2 cellular contexts compared by ENCODE assay signal in the genomic region with DNA sequence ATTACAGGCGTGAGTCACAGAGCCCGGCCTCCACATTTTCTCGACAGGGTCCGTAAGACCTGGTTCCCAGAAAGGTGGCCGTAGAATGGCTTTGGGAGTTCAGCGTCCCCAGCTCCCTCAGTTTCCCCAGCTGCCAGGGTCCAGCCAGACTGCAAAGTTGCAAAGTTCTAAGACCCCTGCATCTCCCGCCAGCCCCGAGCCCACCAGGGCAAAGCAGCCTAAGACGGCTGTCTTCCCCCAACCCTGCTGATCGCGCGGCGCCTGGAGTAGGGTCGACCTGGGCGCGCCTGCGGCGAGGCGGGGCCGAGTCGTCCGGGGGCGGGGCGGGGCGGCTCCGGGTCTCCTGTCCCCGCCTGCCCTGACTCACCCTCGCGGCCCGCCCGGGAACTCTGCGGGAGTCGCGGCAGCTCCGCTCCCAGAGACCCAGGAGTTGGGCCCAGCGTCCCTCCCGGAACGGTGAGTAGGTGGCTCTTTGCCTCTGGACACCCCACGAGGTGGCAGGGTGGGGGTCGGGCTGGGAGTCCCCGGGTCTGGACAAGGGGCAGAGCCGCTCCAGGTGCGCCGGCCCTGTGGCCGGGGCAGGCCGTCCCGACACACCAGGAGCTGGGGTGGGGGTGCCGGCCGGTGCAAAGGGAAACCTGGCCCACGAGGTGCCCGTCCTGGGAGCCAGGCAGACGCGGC.
TF ChIP-seq lines count a peak whose summit lies in the region.

Gene LRRC8E (plus strand): TSS at position 366 of the 681 bp plus-strand sequence. CDS start 7,094 bp downstream, outside the sequence.

TF ChIP-seq in SK-N-SH, 30 proteins besides CTCF, POLR2A, EP300 and RAD21 (continued from another document):
- TF ChIP-seq, protein P1, sequence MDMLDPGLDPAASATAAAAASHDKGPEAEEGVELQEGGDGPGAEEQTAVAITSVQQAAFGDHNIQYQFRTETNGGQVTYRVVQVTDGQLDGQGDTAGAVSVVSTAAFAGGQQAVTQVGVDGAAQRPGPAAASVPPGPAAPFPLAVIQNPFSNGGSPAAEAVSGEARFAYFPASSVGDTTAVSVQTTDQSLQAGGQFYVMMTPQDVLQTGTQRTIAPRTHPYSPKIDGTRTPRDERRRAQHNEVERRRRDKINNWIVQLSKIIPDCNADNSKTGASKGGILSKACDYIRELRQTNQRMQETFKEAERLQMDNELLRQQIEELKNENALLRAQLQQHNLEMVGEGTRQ (IDR thresholded peaks at IDR 0.05; ENCODE audit: borderline replicate concordance, low read depth, low read length), result no peak
- TF ChIP-seq, protein P2, sequence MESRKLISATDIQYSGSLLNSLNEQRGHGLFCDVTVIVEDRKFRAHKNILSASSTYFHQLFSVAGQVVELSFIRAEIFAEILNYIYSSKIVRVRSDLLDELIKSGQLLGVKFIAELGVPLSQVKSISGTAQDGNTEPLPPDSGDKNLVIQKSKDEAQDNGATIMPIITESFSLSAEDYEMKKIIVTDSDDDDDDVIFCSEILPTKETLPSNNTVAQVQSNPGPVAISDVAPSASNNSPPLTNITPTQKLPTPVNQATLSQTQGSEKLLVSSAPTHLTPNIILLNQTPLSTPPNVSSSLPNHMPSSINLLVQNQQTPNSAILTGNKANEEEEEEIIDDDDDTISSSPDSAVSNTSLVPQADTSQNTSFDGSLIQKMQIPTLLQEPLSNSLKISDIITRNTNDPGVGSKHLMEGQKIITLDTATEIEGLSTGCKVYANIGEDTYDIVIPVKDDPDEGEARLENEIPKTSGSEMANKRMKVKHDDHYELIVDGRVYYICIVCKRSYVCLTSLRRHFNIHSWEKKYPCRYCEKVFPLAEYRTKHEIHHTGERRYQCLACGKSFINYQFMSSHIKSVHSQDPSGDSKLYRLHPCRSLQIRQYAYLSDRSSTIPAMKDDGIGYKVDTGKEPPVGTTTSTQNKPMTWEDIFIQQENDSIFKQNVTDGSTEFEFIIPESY (IDR thresholded peaks at IDR 0.05; ENCODE audit: borderline replicate concordance, low read depth), result no peak
- TF ChIP-seq TEAD4 (IDR thresholded peaks at IDR 0.05; ENCODE audit: borderline replicate concordance, insufficient read depth) (no peak), GATA2 (CRISPR knock-in tag; IDR thresholded peaks at IDR 0.05) (no peak)
TF ChIP-seq in SK-N-SH: peak in this region for 0.

TF ChIP-seq in SK-N-SH treated with all-trans-retinoic acid at 6 μM for 48 hours, 23 proteins besides CTCF, POLR2A, EP300 and RAD21 (continued from another document):
- TF ChIP-seq, protein P3, sequence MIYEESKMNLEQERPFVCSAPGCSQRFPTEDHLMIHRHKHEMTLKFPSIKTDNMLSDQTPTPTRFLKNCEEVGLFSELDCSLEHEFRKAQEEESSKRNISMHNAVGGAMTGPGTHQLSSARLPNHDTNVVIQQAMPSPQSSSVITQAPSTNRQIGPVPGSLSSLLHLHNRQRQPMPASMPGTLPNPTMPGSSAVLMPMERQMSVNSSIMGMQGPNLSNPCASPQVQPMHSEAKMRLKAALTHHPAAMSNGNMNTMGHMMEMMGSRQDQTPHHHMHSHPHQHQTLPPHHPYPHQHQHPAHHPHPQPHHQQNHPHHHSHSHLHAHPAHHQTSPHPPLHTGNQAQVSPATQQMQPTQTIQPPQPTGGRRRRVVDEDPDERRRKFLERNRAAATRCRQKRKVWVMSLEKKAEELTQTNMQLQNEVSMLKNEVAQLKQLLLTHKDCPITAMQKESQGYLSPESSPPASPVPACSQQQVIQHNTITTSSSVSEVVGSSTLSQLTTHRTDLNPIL (CRISPR knock-in tag; IDR thresholded peaks at IDR 0.05; ENCODE audit: low read depth), result no peak
- no peak for TF ChIP-seq POU6F1 (CRISPR knock-in tag; IDR thresholded peaks at IDR 0.05; ENCODE audit: borderline replicate concordance, low read depth)
- no peak for TF ChIP-seq TOX (CRISPR knock-in tag; IDR thresholded peaks at IDR 0.05; ENCODE audit: borderline replicate concordance)
- no peak for TF ChIP-seq RARB (CRISPR knock-in tag; IDR thresholded peaks at IDR 0.05)
TF ChIP-seq in SK-N-SH treated with all-trans-retinoic acid at 6 μM for 48 hours: peak in this region for 0.
